In the genomic region with DNA sequence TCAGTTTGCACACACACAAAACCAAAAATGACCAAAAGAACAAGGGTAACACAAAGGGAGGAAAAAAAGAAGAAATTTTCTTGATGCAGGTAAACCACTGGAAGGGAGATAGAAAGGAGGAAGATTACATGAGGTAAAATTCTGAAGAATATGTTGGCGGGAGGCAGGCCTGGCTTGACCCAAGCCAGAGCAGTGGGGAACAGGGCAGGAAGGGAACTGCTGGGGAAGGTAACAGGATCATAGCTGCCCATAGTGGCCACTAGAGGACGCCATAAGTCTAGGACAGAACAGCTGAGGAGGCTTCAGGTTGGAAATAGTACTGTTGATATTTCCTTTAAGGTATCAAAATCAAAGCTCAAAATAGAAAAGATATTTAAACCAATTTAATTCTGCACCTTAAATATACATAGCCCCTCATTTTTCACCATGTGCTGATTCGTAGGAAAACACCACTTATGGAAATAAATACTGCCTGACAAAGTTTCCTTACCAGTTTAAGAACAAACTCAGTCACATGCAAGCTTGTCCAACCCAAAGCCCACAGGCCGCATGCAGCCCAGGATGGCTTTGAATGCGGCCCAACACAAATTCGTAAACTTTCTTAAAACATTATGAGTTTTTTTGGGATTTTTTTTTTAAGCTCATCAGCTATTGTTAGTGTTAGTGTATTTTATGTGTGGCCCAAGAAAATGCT, we compare ENCODE assay signal across 8 cellular contexts. TPM values are rescaled to one million over a fixed set of nuclear protein-coding genes. Genes with fewer than 3 reads are reported as not detected.
DNase-seq lines count a peak whose midpoint lies in the region; ATAC-seq, FAIRE-seq and TF ChIP-seq lines count a peak whose summit lies in the region.

No MANE protein-coding gene starts in this region.

- no peak overlapping the region for H3K27ac ChIP-seq in PC-3 (ENCODE audit: low read length)

- TF ChIP-seq CTCF in D721Med (IDR thresholded peaks at IDR 0.05; ENCODE audit: insufficient read depth, missing control alignments) (peak; percentile 88), PC-3 (conservative IDR thresholded peaks at IDR 0.05; ENCODE audit: low read depth, low read length) (peak; percentile 79)

- H2AFZ ChIP-seq in PC-3 (ENCODE audit: low read length) = no peak overlapping the region

- peaks cover 26% of the 10 kb centered on the region for H3K36me3 Mint-ChIP-seq in activated naive CD4-positive, alpha-beta T cell treated with anti-CD3 and anti-CD28 coated beads for 36 hours (ENCODE audit: low read depth)

- no peaks in the 10 kb centered on the region for H3K9me3 ChIP-seq in PC-3 (ENCODE audit: low read length)

- H3K79me2 ChIP-seq in PC-3 (ENCODE audit: low read length) = no peaks in the 10 kb centered on the region

- DNase-seq in D721Med (ENCODE audit: insufficient read length, low spot score) = no peak
- DNase-seq in PC-3 = peak; percentile 60
- DNase-seq in activated naive CD4-positive, alpha-beta T cell treated with anti-CD3 and anti-CD28 coated beads for 36 hours = peak; percentile 66
- DNase-seq in head of caudate nucleus = peak in 34 of 42 donors; percentile 13 to 76 (median 40)
- peak; percentile 66 for DNase-seq in renal cortical epithelial cell (ENCODE audit: low read depth)
- DNase-seq in dedifferentiated amniotic fluid mesenchymal stem cell (ENCODE audit: extremely low spot score) = no peak

- no peaks in the 10 kb centered on the region for H3K9me2 ChIP-seq in PC-3 (replicated peaks; ENCODE audit: low read length)

- no peak overlapping the region for H3K4me3 Mint-ChIP-seq in activated naive CD4-positive, alpha-beta T cell treated with anti-CD3 and anti-CD28 coated beads for 36 hours

- no peaks in the 10 kb centered on the region for H3F3A ChIP-seq in PC-3 (ENCODE audit: low read length, unreplicated experiment)

- FAIRE-seq in D721Med (lab: Jason Lieb, UNC) = no peak

- H3K9ac ChIP-seq in PC-3 (ENCODE audit: low read length) = no peak overlapping the region

- CTCF ChIA-PET in PC-3 (lab: Charles Lee) = interaction anchor here (0.6 to 1.1 kb wide), 3 partner anchors 56 to 128 kb away, joined by 3 to 6 read pairs (median 3); no protein-coding TSS in a partner anchor
- CTCF ChIA-PET in activated naive CD4-positive, alpha-beta T cell treated with anti-CD3 and anti-CD28 coated beads for 36 hours (lab: Charles Lee) = interaction anchor here (0.6 to 3.7 kb wide), 37 partner anchors 9 to 1683 kb away, joined by 3 to 22 read pairs (median 4); partner anchors contain the start of genes ORC6 and SHCBP1

- H3K4me1 Mint-ChIP-seq in activated naive CD4-positive, alpha-beta T cell treated with anti-CD3 and anti-CD28 coated beads for 36 hours (ENCODE audit: low read depth) = no peaks in the 10 kb centered on the region

- ATAC-seq in GM21423 (IDR thresholded peaks at IDR 0.05; ENCODE audit: unreplicated experiment) (peak; percentile 81), PC-3 (peak; percentile 85)

- no TSS peak for BruUV-seq in PC-3 (replicated peaks; lab: Mats Ljungman, UMichigan)

- H3K9me3 Mint-ChIP-seq in activated naive CD4-positive, alpha-beta T cell treated with anti-CD3 and anti-CD28 coated beads for 36 hours = no peaks in the 10 kb centered on the region

- H3K4me3 ChIP-seq in PC-3 (ENCODE audit: low read length) = no peak overlapping the region

- no peak overlapping the region for H3K27ac Mint-ChIP-seq in activated naive CD4-positive, alpha-beta T cell treated with anti-CD3 and anti-CD28 coated beads for 36 hours

- no peaks in the 10 kb centered on the region for H3K27me3 ChIP-seq in PC-3 (ENCODE audit: low read length)

- H3K36me3 ChIP-seq in PC-3 (ENCODE audit: low read depth, low read length) = peaks cover 18% of the 10 kb centered on the region

- intact Hi-C loops in PC-3 (cut with micrococcal nuclease) (loop anchor here (1.0 kb wide), 2 partner anchors 15 to 128 kb away; no protein-coding TSS in a partner anchor), head of caudate nucleus (cut with DNase I) (no loop called here)
- intact Hi-C loops in activated naive CD4-positive, alpha-beta T cell treated with anti-CD3 and anti-CD28 coated beads for 36 hours (cut with micrococcal nuclease) = loop anchor here (1.0 kb wide), 2 partner anchors 236 to 256 kb away; no protein-coding TSS in a partner anchor

- H3K27me3 Mint-ChIP-seq in activated naive CD4-positive, alpha-beta T cell treated with anti-CD3 and anti-CD28 coated beads for 36 hours (ENCODE audit: low read depth) = no peaks in the 10 kb centered on the region

- peak; percentile 81 for TF ChIP-seq RAD21 in Ishikawa (IDR thresholded peaks at IDR 0.05; ENCODE audit: low read depth)

- POLR2A ChIA-PET in PC-3 (lab: Charles Lee; ENCODE audit: unreplicated experiment) = no interaction called here

- H4K20me1 ChIP-seq in PC-3 (ENCODE audit: low read length) = no peaks in the 10 kb centered on the region

- H3K4me2 ChIP-seq in PC-3 (ENCODE audit: low read length) = no peak overlapping the region

- H3K4me1 ChIP-seq in PC-3 (ENCODE audit: insufficient read depth, low read length) = no peaks in the 10 kb centered on the region

- no peak for TF ChIP-seq EP300 in Ishikawa (IDR thresholded peaks at IDR 0.05; ENCODE audit: borderline replicate concordance)

TF ChIP-seq in Ishikawa, 13 proteins besides CTCF, POLR2A, EP300 and RAD21:
- TF ChIP-seq USF1 (IDR thresholded peaks at IDR 0.05) (no peak), EGR1 (IDR thresholded peaks at IDR 0.05) (no peak), CEBPB (IDR thresholded peaks at IDR 0.05) (no peak), YY1 (IDR thresholded peaks at IDR 0.05; ENCODE audit: low read depth) (no peak), NFIC (IDR thresholded peaks at IDR 0.05) (no peak), TEAD4 (IDR thresholded peaks at IDR 0.05) (no peak), CREB1 (IDR thresholded peaks at IDR 0.05; ENCODE audit: low read depth) (no peak), TCF12 (IDR thresholded peaks at IDR 0.05; ENCODE audit: low read depth) (no peak), FOXM1 (IDR thresholded peaks at IDR 0.05; ENCODE audit: borderline replicate concordance, low read depth) (no peak)

RNA-seq across cellular contexts. Expression of gene VPS35, which starts 15.5 kb away (rescaled TPM):
- total RNA-seq in PC-3 (2014; rRNA removed) (35.9 and 39.3 TPM in 2 replicates), renal cortical epithelial cell (195 and 215 TPM in 2 replicates)
- total RNA-seq in activated naive CD4-positive, alpha-beta T cell treated with anti-CD3 and anti-CD28 coated beads for 36 hours = 10 to 100 TPM; 83.2 to 93.0 TPM

RNA-seq across cellular contexts. Expression of gene ORC6, which starts 16.0 kb away (rescaled TPM):
- 27.7 and 29.9 TPM in 2 replicates for total RNA-seq in PC-3 (2014; rRNA removed)
- 10 to 100 TPM; 57.7 to 61.9 TPM for total RNA-seq in activated naive CD4-positive, alpha-beta T cell treated with anti-CD3 and anti-CD28 coated beads for 36 hours
- total RNA-seq in renal cortical epithelial cell = 2.4 and 8.3 TPM in 2 replicates

RNA-seq across cellular contexts. Expression of gene SHCBP1, which starts 52.3 kb away (rescaled TPM):
- total RNA-seq in PC-3 (2014; rRNA removed) = 25.8 and 35.1 TPM in 2 replicates
- 10 to 100 TPM; 41.8 to 45.0 TPM for total RNA-seq in activated naive CD4-positive, alpha-beta T cell treated with anti-CD3 and anti-CD28 coated beads for 36 hours
- 0.85 and 8.7 TPM in 2 replicates for total RNA-seq in renal cortical epithelial cell

Comparison
In these comparisons a context has a peak if more than half of its experiments do, and no peak if none do; other contexts are left out.
1. DNase-seq: peak in PC-3 (single experiment), activated naive CD4-positive, alpha-beta T cell treated with anti-CD3 and anti-CD28 coated beads for 36 hours (single experiment), head of caudate nucleus (34 of 42) and renal cortical epithelial cell (single experiment); none in D721Med (single experiment) and dedifferentiated amniotic fluid mesenchymal stem cell (single experiment).